ENCODE assay signal across 2 cellular contexts in the genomic region with DNA sequence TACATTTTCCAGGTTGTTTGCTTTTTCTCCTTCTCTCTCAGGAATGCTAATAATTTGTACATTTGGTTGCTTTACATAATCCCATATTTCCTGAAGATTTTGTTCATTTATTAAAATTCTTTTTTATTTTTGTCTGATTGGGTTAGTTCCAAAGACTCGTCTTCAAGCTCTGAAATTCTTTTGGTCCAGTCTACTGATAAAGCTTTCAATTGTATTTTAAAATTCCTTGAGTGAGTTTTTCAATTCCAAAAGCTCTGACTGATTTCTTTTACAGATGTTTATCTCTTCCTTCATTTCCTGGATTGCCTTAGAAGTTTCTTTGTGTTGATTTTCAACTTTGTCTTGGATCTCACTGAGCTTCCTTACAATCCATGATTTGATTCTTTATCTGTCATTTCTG.
A peak's percentile ranks its signal among the peaks of the same experiment; 100 is the strongest.
TF ChIP-seq lines count a peak whose summit lies in the region.

No MANE protein-coding gene starts in this region.

TF ChIP-seq in HEK293, 187 proteins besides CTCF, POLR2A, EP300 and RAD21:
- TF ChIP-seq, protein P1, sequence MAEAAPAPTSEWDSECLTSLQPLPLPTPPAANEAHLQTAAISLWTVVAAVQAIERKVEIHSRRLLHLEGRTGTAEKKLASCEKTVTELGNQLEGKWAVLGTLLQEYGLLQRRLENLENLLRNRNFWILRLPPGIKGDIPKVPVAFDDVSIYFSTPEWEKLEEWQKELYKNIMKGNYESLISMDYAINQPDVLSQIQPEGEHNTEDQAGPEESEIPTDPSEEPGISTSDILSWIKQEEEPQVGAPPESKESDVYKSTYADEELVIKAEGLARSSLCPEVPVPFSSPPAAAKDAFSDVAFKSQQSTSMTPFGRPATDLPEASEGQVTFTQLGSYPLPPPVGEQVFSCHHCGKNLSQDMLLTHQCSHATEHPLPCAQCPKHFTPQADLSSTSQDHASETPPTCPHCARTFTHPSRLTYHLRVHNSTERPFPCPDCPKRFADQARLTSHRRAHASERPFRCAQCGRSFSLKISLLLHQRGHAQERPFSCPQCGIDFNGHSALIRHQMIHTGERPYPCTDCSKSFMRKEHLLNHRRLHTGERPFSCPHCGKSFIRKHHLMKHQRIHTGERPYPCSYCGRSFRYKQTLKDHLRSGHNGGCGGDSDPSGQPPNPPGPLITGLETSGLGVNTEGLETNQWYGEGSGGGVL (tag by site-specific recombination; IDR thresholded peaks at IDR 0.05), result no peak
- TF ChIP-seq SETDB1 (IDR thresholded peaks at IDR 0.05; ENCODE audit: insufficient read length, low read length), result peak; percentile 6

TF ChIP-seq in K562, 482 proteins besides CTCF, POLR2A, EP300 and RAD21 (continued from another document):
- TF ChIP-seq IRF2 (CRISPR knock-in tag; IDR thresholded peaks at IDR 0.05) (no peak), SPI1 (IDR thresholded peaks at IDR 0.05; ENCODE audit: borderline replicate concordance, low read depth, low read length) (no peak), CBX3 (IDR thresholded peaks at IDR 0.05; ENCODE audit: borderline replicate concordance in 1 of 2, low read length in 2 of 2) (peak in 1 of 2 experiments; percentile 85; a peak in 2 of 3 replicates), ZC3H4 (CRISPR knock-in tag; IDR thresholded peaks at IDR 0.05; ENCODE audit: borderline replicate concordance) (no peak)
- TF ChIP-seq, protein P2, sequence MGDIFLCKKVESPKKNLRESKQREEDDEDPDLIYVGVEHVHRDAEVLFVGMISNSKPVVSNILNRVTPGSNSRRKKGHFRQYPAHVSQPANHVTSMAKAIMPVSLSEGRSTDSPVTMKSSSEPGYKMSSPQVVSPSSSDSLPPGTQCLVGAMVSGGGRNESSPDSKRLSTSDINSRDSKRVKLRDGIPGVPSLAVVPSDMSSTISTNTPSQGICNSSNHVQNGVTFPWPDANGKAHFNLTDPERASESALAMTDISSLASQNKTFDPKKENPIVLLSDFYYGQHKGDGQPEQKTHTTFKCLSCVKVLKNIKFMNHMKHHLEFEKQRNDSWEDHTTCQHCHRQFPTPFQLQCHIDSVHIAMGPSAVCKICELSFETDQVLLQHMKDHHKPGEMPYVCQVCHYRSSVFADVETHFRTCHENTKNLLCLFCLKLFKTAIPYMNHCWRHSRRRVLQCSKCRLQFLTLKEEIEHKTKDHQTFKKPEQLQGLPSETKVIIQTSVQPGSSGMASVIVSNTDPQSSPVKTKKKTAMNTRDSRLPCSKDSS (IDR thresholded peaks at IDR 0.05; ENCODE audit: low read depth, partially characterized antibody), result peak; percentile 68
- TF ChIP-seq, protein P3, sequence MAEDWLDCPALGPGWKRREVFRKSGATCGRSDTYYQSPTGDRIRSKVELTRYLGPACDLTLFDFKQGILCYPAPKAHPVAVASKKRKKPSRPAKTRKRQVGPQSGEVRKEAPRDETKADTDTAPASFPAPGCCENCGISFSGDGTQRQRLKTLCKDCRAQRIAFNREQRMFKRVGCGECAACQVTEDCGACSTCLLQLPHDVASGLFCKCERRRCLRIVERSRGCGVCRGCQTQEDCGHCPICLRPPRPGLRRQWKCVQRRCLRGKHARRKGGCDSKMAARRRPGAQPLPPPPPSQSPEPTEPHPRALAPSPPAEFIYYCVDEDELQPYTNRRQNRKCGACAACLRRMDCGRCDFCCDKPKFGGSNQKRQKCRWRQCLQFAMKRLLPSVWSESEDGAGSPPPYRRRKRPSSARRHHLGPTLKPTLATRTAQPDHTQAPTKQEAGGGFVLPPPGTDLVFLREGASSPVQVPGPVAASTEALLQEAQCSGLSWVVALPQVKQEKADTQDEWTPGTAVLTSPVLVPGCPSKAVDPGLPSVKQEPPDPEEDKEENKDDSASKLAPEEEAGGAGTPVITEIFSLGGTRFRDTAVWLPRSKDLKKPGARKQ (CRISPR knock-in tag; IDR thresholded peaks at IDR 0.05), result 0 out of 2 replicates have a peak, but pooled peaks have one; percentile 37
- TF ChIP-seq, protein P4, sequence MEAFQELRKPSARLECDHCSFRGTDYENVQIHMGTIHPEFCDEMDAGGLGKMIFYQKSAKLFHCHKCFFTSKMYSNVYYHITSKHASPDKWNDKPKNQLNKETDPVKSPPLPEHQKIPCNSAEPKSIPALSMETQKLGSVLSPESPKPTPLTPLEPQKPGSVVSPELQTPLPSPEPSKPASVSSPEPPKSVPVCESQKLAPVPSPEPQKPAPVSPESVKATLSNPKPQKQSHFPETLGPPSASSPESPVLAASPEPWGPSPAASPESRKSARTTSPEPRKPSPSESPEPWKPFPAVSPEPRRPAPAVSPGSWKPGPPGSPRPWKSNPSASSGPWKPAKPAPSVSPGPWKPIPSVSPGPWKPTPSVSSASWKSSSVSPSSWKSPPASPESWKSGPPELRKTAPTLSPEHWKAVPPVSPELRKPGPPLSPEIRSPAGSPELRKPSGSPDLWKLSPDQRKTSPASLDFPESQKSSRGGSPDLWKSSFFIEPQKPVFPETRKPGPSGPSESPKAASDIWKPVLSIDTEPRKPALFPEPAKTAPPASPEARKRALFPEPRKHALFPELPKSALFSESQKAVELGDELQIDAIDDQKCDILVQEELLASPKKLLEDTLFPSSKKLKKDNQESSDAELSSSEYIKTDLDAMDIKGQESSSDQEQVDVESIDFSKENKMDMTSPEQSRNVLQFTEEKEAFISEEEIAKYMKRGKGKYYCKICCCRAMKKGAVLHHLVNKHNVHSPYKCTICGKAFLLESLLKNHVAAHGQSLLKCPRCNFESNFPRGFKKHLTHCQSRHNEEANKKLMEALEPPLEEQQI (IDR thresholded peaks at IDR 0.05), result 0 out of 2 replicates have a peak, but pooled peaks have one; percentile 32
